In genomic region chr2:233424028-233424951, GRCh38 we compare ENCODE assay signal across 1 cellular context.
A peak's percentile ranks its signal among the peaks of the same experiment; 100 is the strongest.
TF ChIP-seq lines count a peak whose summit lies in the region.

No MANE protein-coding gene starts in this region.

TF ChIP-seq in HepG2, 621 proteins besides CTCF, POLR2A, EP300 and RAD21 (continued from another document):
- TF ChIP-seq ZNF687 (CRISPR knock-in tag; IDR thresholded peaks at IDR 0.05) (peak; percentile 24; the same call in 1 of the 2 replicates), MLXIP (CRISPR knock-in tag; IDR thresholded peaks at IDR 0.05; ENCODE audit: borderline replicate concordance) (no peak), HNF4A (CRISPR knock-in tag; IDR thresholded peaks at IDR 0.05) (peak; percentile 21; the same call in 1 of the 2 replicates)
